ENCODE assay signal across 2 cellular contexts in genomic region chr10:110311357-110311949, GRCh38.
TF ChIP-seq lines count a peak whose summit lies in the region.

No MANE protein-coding gene starts in this region.

TF ChIP-seq in IMR-90, 13 proteins besides CTCF, POLR2A, EP300 and RAD21:
- TF ChIP-seq SMC3 (IDR thresholded peaks at IDR 0.05; ENCODE audit: low read depth, low read length) (peak; percentile 88), MAZ (IDR thresholded peaks at IDR 0.05; ENCODE audit: borderline replicate concordance, low read depth, low read length) (0 out of 2 replicates have a peak, but pooled peaks have one; percentile 24), RCOR1 (IDR thresholded peaks at IDR 0.05; ENCODE audit: insufficient replicate concordance, low read length) (no peak)
TF ChIP-seq in IMR-90: peak in this region for 2.

TF ChIP-seq in K562, 482 proteins besides CTCF, POLR2A, EP300 and RAD21:
- TF ChIP-seq BACH1 (tag; IDR thresholded peaks at IDR 0.05): 0 out of 2 replicates have a peak, but pooled peaks have one; percentile 42
- TF ChIP-seq STAG1 (CRISPR knock-in tag; IDR thresholded peaks at IDR 0.05; ENCODE audit: borderline replicate concordance): peak; percentile 39; the same call in 1 of the 2 replicates
- no peak for TF ChIP-seq SNIP1 (IDR thresholded peaks at IDR 0.05; ENCODE audit: low read depth)
- peak; percentile 25; the same call in 1 of the 2 replicates for TF ChIP-seq CHD2 (IDR thresholded peaks at IDR 0.05; ENCODE audit: low read depth, low read length)
- TF ChIP-seq, protein P1, sequence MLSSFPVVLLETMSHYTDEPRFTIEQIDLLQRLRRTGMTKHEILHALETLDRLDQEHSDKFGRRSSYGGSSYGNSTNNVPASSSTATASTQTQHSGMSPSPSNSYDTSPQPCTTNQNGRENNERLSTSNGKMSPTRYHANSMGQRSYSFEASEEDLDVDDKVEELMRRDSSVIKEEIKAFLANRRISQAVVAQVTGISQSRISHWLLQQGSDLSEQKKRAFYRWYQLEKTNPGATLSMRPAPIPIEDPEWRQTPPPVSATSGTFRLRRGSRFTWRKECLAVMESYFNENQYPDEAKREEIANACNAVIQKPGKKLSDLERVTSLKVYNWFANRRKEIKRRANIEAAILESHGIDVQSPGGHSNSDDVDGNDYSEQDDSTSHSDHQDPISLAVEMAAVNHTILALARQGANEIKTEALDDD (IDR thresholded peaks at IDR 0.05): no peak
- TF ChIP-seq, protein P2, sequence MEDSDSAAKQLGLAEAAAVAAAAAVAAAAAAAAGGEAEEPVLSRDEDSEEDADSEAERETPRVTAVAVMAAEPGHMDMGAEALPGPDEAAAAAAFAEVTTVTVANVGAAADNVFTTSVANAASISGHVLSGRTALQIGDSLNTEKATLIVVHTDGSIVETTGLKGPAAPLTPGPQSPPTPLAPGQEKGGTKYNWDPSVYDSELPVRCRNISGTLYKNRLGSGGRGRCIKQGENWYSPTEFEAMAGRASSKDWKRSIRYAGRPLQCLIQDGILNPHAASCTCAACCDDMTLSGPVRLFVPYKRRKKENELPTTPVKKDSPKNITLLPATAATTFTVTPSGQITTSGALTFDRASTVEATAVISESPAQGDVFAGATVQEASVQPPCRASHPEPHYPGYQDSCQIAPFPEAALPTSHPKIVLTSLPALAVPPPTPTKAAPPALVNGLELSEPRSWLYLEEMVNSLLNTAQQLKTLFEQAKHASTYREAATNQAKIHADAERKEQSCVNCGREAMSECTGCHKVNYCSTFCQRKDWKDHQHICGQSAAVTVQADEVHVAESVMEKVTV (CRISPR knock-in tag; IDR thresholded peaks at IDR 0.05): peak; percentile 62
- TF ChIP-seq, protein P3, sequence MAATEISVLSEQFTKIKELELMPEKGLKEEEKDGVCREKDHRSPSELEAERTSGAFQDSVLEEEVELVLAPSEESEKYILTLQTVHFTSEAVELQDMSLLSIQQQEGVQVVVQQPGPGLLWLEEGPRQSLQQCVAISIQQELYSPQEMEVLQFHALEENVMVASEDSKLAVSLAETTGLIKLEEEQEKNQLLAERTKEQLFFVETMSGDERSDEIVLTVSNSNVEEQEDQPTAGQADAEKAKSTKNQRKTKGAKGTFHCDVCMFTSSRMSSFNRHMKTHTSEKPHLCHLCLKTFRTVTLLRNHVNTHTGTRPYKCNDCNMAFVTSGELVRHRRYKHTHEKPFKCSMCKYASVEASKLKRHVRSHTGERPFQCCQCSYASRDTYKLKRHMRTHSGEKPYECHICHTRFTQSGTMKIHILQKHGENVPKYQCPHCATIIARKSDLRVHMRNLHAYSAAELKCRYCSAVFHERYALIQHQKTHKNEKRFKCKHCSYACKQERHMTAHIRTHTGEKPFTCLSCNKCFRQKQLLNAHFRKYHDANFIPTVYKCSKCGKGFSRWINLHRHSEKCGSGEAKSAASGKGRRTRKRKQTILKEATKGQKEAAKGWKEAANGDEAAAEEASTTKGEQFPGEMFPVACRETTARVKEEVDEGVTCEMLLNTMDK (IDR thresholded peaks at IDR 0.05; ENCODE audit: borderline replicate concordance, insufficient read depth, low read depth, low read length, poor library complexity, severe bottlenecking): no peak
- no peak for TF ChIP-seq SPI1 (IDR thresholded peaks at IDR 0.05; ENCODE audit: borderline replicate concordance, low read depth, low read length)
- TF ChIP-seq, protein P4, sequence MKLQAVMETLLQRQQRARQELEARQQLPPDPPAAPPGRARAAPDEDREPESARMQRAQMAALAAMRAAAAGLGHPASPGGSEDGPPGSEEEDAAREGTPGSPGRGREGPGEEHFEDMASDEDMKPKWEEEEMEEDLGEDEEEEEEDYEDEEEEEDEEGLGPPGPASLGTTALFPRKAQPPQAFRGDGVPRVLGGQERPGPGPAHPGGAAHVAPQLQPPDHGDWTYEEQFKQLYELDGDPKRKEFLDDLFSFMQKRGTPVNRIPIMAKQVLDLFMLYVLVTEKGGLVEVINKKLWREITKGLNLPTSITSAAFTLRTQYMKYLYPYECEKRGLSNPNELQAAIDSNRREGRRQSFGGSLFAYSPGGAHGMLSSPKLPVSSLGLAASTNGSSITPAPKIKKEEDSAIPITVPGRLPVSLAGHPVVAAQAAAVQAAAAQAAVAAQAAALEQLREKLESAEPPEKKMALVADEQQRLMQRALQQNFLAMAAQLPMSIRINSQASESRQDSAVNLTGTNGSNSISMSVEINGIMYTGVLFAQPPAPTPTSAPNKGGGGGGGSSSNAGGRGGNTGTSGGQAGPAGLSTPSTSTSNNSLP (IDR thresholded peaks at IDR 0.05; ENCODE audit: borderline replicate concordance, low read depth, low read length): 0 out of 2 replicates have a peak, but pooled peaks have one; percentile 28
- TF ChIP-seq EGR1 (conservative IDR thresholded peaks at IDR 0.05): peak; percentile 32; the same call in 1 of the 2 replicates
- TF ChIP-seq SMC3 (conservative IDR thresholded peaks at IDR 0.05; ENCODE audit: insufficient read depth, low read depth, low read length): 0 out of 2 replicates have a peak, but pooled peaks have one; percentile 35
- TF ChIP-seq ZNF23 (CRISPR knock-in tag; IDR thresholded peaks at IDR 0.05): no peak
